ENCODE assay signal across 29 cellular contexts in the genomic region with DNA sequence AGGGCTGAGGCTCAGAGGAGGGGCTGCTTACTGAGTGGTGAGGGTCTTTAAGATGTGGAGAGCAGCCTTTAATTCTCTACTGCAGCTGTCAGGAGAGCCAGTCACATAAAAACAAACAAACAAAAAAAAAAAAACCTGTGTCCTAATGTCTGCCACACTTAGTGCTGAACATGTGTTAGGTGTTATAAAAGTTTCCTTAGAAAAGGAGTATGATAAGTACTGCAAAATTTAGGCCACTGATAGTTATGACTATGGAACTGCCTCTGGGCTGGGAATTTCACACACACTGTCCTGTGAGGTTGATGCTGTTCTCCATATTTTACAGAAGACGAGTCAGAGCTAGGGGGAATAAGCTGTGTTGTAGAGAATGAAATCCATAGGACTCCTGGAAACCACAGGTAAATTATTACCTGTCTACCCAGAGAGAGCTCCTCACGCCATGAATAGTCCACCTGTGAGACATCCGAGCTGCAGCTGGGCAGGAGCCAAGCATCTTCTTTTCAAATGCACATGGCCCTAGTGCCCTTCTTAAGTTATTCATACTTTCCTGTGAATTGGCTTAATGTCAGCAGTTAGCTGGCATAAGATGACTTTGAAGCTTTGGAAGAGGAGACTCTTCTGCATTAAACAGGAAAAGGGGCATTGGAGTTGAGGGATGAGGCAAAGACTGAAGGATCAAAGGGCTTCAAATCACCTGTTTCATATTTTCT. TPM values are rescaled to one million over a fixed set of nuclear protein-coding genes. Genes with fewer than 3 reads are reported as not detected.
"Had no signal": no experiment of that assay in that cellular context is flagged by ENCODE, and none has a peak within 500 bp of the region (broad histone marks: within the 10 kb centered on the region; RNA-seq: fewer than 3 reads in every experiment).

No MANE protein-coding gene starts in this region.

- H3K36me3 ChIP-seq: colonic mucosa, prostate gland, right atrium auricular region, vagina had no signal

- H3K4me1 ChIP-seq: colonic mucosa, prostate gland, right atrium auricular region, tibial nerve, vagina had no signal

- DNase-seq: activated CD4-positive, alpha-beta T cell treated with anti-CD3 and anti-CD28 coated beads, Interleukin-2, amount 10 ng/mL, durations not matched to agents 7 days and 5 days; activated CD8-positive, alpha-beta T cell treated with anti-CD3 and anti-CD28 coated beads, Interleukin-2, amount 10 ng/mL, durations not matched to agents 7 days and 5 days; activated naive CD4-positive, alpha-beta T cell treated with Interleukin-2 at 50 U/mL for 16 hours; activated T-cell treated with anti-CD3 and anti-CD28 coated beads, Interleukin-2, amount 50 U/mL, for 24 hours; anterior cingulate cortex; colonic mucosa; foreskin melanocyte; glutamatergic neuron; hippocampal formation; immature natural killer cell; kidney glomerular epithelial cell; left ventricle myocardium superior; naive B cell; T1000 had no signal

- H3K27ac Mint-ChIP-seq: activated CD4-positive, alpha-beta T cell treated with anti-CD3 and anti-CD28 coated beads, Interleukin-2, amount 10 ng/mL, durations not matched to agents 7 days and 5 days; activated CD8-positive, alpha-beta T cell treated with anti-CD3 and anti-CD28 coated beads, Interleukin-2, amount 10 ng/mL, durations not matched to agents 7 days and 5 days; activated T-cell treated with anti-CD3 and anti-CD28 coated beads, Interleukin-2, amount 50 U/mL, for 24 hours; activated T-helper 2 cell treated with anti-CD3 and anti-CD28 coated beads, Interferon-gamma antibody, Interleukin-2, Interleukin-4, amounts not matched to agents 10 μg/mL and 5 μg/mL and 100 μg/mL, durations not matched to agents 14 hours and 24 hours and 36 hours; brain; immature natural killer cell; memory B cell; naive B cell; stimulated activated naive CD8-positive, alpha-beta T cell treated with anti-CD3 and anti-CD28 coated beads, Interleukin-15, Interleukin-2, amounts not matched to agents 100 ng/mL and 50 ng/mL, for 24 hours had no signal

- H3K27me3 ChIP-seq: colonic mucosa, right atrium auricular region, tibial nerve, vagina had no signal

- H3K9me3 ChIP-seq: colonic mucosa, prostate gland had no signal

- H3K27ac ChIP-seq: colonic mucosa, prostate gland, right atrium auricular region, tibial nerve, vagina had no signal

- ATAC-seq: activated CD8-positive, alpha-beta T cell treated with anti-CD3 and anti-CD28 coated beads, Interleukin-2, amount 10 ng/mL, durations not matched to agents 7 days and 5 days; left ventricle myocardium superior had no signal

- H3K4me3 ChIP-seq: colonic mucosa, prostate gland, right atrium auricular region, tibial nerve, vagina had no signal

- H3K9me3 Mint-ChIP-seq: central memory CD8-positive, alpha-beta T cell had no signal

- H3K27me3 Mint-ChIP-seq: activated CD4-positive, alpha-beta T cell treated with anti-CD3 and anti-CD28 coated beads, Interleukin-2, amount 10 ng/mL, durations not matched to agents 7 days and 5 days; activated T-cell treated with anti-CD3 and anti-CD28 coated beads, Interleukin-2, amount 50 U/mL, for 24 hours; brain; central memory CD8-positive, alpha-beta T cell; memory B cell; naive B cell; stimulated activated naive CD8-positive, alpha-beta T cell treated with anti-CD3 and anti-CD28 coated beads, Interleukin-15, Interleukin-2, amounts not matched to agents 100 ng/mL and 50 ng/mL, for 24 hours had no signal

- H3K4me3 Mint-ChIP-seq: activated CD4-positive, alpha-beta T cell treated with anti-CD3 and anti-CD28 coated beads, Interleukin-2, amount 10 ng/mL, durations not matched to agents 7 days and 5 days; activated CD8-positive, alpha-beta T cell treated with anti-CD3 and anti-CD28 coated beads, Interleukin-2, amount 10 ng/mL, durations not matched to agents 7 days and 5 days; activated T-cell treated with anti-CD3 and anti-CD28 coated beads, Interleukin-2, amount 50 U/mL, for 24 hours; brain; central memory CD8-positive, alpha-beta T cell; immature natural killer cell; memory B cell; neural crest cell; stimulated activated naive CD8-positive, alpha-beta T cell treated with anti-CD3 and anti-CD28 coated beads, Interleukin-15, Interleukin-2, amounts not matched to agents 100 ng/mL and 50 ng/mL, for 24 hours had no signal

- H3K4me1 Mint-ChIP-seq: immature natural killer cell had no signal

RNA-seq across cellular contexts. Expression of a gene that starts 34.5 kb away (rescaled TPM):
- total RNA-seq: epithelial cell of proximal tubule had no signal

RNA-seq across cellular contexts. Expression of a gene that starts 49.1 kb away (rescaled TPM):
- total RNA-seq: activated CD4-positive, alpha-beta T cell treated with anti-CD3 and anti-CD28 coated beads, Interleukin-2, amount 10 ng/mL, durations not matched to agents 7 days and 5 days; activated CD8-positive, alpha-beta T cell treated with anti-CD3 and anti-CD28 coated beads, Interleukin-2, amount 10 ng/mL, durations not matched to agents 7 days and 5 days; activated T-helper 2 cell treated with anti-CD3 and anti-CD28 coated beads, Interferon-gamma antibody, Interleukin-2, Interleukin-4, amounts not matched to agents 10 μg/mL and 5 μg/mL and 100 μg/mL, durations not matched to agents 14 hours and 24 hours and 36 hours; colonic mucosa; epithelial cell of proximal tubule; fibroblast of lung; left ventricle myocardium superior; mononuclear cell; neural crest cell; osteoblast; prostate gland; right atrium auricular region; skeletal muscle tissue; tibial nerve; vagina had no signal
